Comparison of ENCODE assay signal across 1 cellular context in genomic region chr1:203081465-203082355, GRCh38.
TF ChIP-seq lines count a peak whose summit lies in the region.

No MANE protein-coding gene starts in this region.

TF ChIP-seq in WTC11, 78 proteins besides CTCF, POLR2A, EP300 and RAD21 (continued from another document):
- no peak for TF ChIP-seq PRRX2 (CRISPR knock-in tag; IDR thresholded peaks at IDR 0.05)
- TF ChIP-seq, protein P1, sequence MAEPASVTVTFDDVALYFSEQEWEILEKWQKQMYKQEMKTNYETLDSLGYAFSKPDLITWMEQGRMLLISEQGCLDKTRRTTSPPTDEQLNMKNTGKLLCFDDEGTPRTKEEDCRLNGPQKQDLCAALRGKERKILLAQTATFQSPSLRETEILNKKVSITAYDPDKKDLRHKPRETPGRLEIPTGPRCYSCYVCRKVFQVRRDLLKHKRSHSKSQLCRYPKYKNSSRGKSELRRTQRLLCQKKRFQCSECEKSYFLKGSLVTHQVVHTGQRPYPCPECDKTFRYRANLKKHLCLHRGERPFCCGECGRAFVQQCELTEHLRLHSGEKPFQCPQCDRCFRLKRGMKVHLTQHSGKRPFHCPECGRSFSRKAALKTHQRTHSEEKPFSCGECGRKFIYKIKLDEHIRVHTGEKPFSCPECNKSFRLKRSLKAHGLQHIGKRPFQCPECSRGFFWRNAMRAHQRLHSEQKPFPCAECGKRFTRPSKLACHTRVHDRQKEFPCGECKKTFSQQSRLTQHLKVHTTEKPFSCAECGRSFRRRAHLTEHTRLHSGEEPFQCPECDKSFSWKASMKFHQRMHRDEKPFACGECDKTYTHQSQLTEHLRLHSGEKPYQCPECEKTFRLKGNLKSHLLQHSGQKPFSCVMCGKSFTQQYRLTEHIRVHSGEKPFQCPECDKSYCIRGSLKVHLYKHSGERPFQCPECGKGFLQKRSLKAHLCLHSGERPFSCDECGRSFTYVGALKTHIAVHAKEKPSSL (CRISPR knock-in tag; conservative IDR thresholded peaks at IDR 0.05): no peak
- TF ChIP-seq TCF7 (CRISPR knock-in tag; IDR thresholded peaks at IDR 0.05; ENCODE audit: low read depth): no peak
- TF ChIP-seq HMGA2 (CRISPR knock-in tag; IDR thresholded peaks at IDR 0.05): no peak
- no peak for TF ChIP-seq ZNF232 (CRISPR knock-in tag; IDR thresholded peaks at IDR 0.05)
- TF ChIP-seq FOXP4 (CRISPR knock-in tag; IDR thresholded peaks at IDR 0.05): no peak
- TF ChIP-seq TEAD1 (CRISPR knock-in tag; IDR thresholded peaks at IDR 0.05): no peak
- TF ChIP-seq, protein P2, sequence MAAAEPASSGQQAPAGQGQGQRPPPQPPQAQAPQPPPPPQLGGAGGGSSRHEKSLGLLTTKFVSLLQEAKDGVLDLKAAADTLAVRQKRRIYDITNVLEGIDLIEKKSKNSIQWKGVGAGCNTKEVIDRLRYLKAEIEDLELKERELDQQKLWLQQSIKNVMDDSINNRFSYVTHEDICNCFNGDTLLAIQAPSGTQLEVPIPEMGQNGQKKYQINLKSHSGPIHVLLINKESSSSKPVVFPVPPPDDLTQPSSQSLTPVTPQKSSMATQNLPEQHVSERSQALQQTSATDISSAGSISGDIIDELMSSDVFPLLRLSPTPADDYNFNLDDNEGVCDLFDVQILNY (CRISPR knock-in tag; IDR thresholded peaks at IDR 0.05): no peak
- TF ChIP-seq FOXK1 (CRISPR knock-in tag; IDR thresholded peaks at IDR 0.05): no peak
TF ChIP-seq in WTC11: peak in this region for 0.
